ENCODE assay signal across 16 cellular contexts in the genomic region with DNA sequence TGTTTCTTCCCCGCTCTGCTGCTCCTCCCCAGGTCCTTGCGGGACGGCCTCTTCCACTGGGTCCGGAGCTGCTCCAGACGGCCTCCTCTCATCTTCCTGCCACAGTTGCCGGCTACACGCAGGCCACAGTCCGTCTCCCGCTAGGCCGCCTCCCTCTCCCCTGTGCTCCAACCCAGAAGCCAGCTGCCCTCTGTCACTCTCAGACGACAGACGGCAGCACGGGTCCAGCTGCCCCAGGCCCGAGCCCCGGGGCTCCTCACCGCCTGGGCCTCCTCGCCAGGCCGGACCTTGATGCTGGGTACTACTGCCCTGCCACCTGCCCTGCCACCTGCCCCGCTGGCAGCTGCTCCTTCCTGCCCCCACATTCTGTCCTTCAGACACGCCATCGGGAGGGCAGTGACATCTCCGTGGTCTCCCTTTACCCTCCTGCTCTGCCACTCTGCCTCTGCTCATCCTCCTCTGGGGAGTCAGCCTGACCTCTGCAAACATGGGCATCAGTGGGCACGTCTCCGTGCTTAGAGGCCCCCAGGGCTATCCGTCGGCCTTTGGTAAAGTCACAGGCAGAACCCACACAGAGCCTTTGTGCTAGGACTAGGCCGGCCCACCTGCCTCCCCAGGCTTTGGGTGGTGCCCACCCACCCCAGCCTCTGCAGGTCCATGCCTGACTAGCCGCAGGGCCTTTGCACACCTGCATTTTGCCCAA. TPM values are rescaled to one million over a fixed set of nuclear protein-coding genes. Genes with fewer than 3 reads are reported as not detected.
DNase-seq lines count a peak whose midpoint lies in the region; ATAC-seq and TF ChIP-seq lines count a peak whose summit lies in the region.
"Had no signal": no experiment of that assay in that cellular context is flagged by ENCODE, and none has a peak within 500 bp of the region (broad histone marks: within the 10 kb centered on the region; RNA-seq: fewer than 3 reads in every experiment).

No MANE protein-coding gene starts in this region.

- H3K27ac Mint-ChIP-seq in activated naive CD8-positive, alpha-beta T cell treated with anti-CD3 and anti-CD28 coated beads for 36 hours = peak overlapping the region; percentile 8
- peak overlapping the region; percentile 84 to 91 for H3K27ac Mint-ChIP-seq in natural killer cell
- H3K27ac Mint-ChIP-seq: mesothelial cell of epicardium had no signal

- no peak for ATAC-seq in natural killer cell
- no peak for ATAC-seq in GM18502 (IDR thresholded peaks at IDR 0.05; ENCODE audit: poor library complexity, unreplicated experiment)
- ATAC-seq in GM21526 (IDR thresholded peaks at IDR 0.05; ENCODE audit: low FRiP score, unreplicated experiment) = no peak
- ATAC-seq: body of pancreas, right cardiac atrium had no signal

- no peak for TF ChIP-seq CTCF in natural killer cell (IDR thresholded peaks at IDR 0.05)

- intact Hi-C loops in natural killer cell (cut with micrococcal nuclease) = loop anchor here (5.0 kb wide), 1 partner anchor 292 kb away; no protein-coding TSS in a partner anchor

- H3K36me3 Mint-ChIP-seq in activated naive CD8-positive, alpha-beta T cell treated with anti-CD3 and anti-CD28 coated beads for 36 hours = no peaks in the 10 kb centered on the region
- no peaks in the 10 kb centered on the region for H3K36me3 Mint-ChIP-seq in natural killer cell
- H3K36me3 Mint-ChIP-seq: mesothelial cell of epicardium had no signal

- no peaks in the 10 kb centered on the region for H3K27me3 Mint-ChIP-seq in activated naive CD8-positive, alpha-beta T cell treated with anti-CD3 and anti-CD28 coated beads for 36 hours
- no peaks in the 10 kb centered on the region for H3K27me3 Mint-ChIP-seq in natural killer cell (ENCODE audit: low read depth in 2 of 2)

- peaks cover 5% of the 10 kb centered on the region for H3K4me1 Mint-ChIP-seq in activated naive CD8-positive, alpha-beta T cell treated with anti-CD3 and anti-CD28 coated beads for 36 hours
- peaks cover 32 to 36% of the 10 kb centered on the region in 2 donors for H3K4me1 Mint-ChIP-seq in natural killer cell

- DNase-seq in NCI-H2196 (lab: John Stamatoyannopoulos, UW; ENCODE audit: unreplicated experiment) (peak; percentile 17), NCI-H2196 treated with DMSO at 0.1 percent for 48 hours (lab: John Stamatoyannopoulos, UW; ENCODE audit: unreplicated experiment) (no peak), COLO668 (lab: John Stamatoyannopoulos, UW; ENCODE audit: unreplicated experiment) (peak; percentile 46), natural killer cell (peak; percentile 14)
- DNase-seq in activated naive CD8-positive, alpha-beta T cell treated with anti-CD3 and anti-CD28 coated beads for 36 hours = no peak
- DNase-seq in stimulated activated naive CD4-positive, alpha-beta T cell treated with Interleukin-2 at 50 U/mL for 16 hours (lab: John Stamatoyannopoulos, UW) = no peak
- DNase-seq: GOT3, IMR-90, NCI-H146 had no signal

- H3K4me3 Mint-ChIP-seq in activated naive CD8-positive, alpha-beta T cell treated with anti-CD3 and anti-CD28 coated beads for 36 hours = no peak overlapping the region
- peak overlapping the region; percentile 86 for H3K4me3 Mint-ChIP-seq in natural killer cell
- H3K4me3 Mint-ChIP-seq: mesothelial cell of epicardium had no signal

- no peaks in the 10 kb centered on the region for H3K9me3 Mint-ChIP-seq in activated naive CD8-positive, alpha-beta T cell treated with anti-CD3 and anti-CD28 coated beads for 36 hours
- H3K9me3 Mint-ChIP-seq in natural killer cell = no peaks in the 10 kb centered on the region
- H3K9me3 Mint-ChIP-seq: mesothelial cell of epicardium had no signal

RNA-seq across cellular contexts. Expression of gene TH, which starts 43.1 kb away (rescaled TPM):
- not detected for total RNA-seq in activated naive CD8-positive, alpha-beta T cell treated with anti-CD3 and anti-CD28 coated beads for 36 hours
- total RNA-seq in natural killer cell = not detected
- total RNA-seq: activated CD8-positive, alpha-beta memory T cell treated with anti-CD3 and anti-CD28 coated beads for 36 hours; IMR-90; right cardiac atrium had no signal

RNA-seq across cellular contexts. Expression of gene INS, which starts 53.7 kb away (rescaled TPM):
- total RNA-seq in activated naive CD8-positive, alpha-beta T cell treated with anti-CD3 and anti-CD28 coated beads for 36 hours = not detected
- not detected for total RNA-seq in natural killer cell
- total RNA-seq: A172; activated CD8-positive, alpha-beta memory T cell treated with anti-CD3 and anti-CD28 coated beads for 36 hours; IMR-90; mesothelial cell of epicardium had no signal

RNA-seq across cellular contexts. Expression of gene ASCL2, which starts 55.7 kb away (rescaled TPM):
- 1 to 10 TPM; 2.5 to 2.9 TPM for total RNA-seq in activated naive CD8-positive, alpha-beta T cell treated with anti-CD3 and anti-CD28 coated beads for 36 hours
- total RNA-seq in natural killer cell = 10 to 100 TPM; 10.8 to 16.8 (median 16.0) TPM
- total RNA-seq: A172, IMR-90 had no signal

Comparison
In these comparisons a context has a peak if more than half of its experiments do, and no peak if none do; other contexts are left out.
1. DNase-seq: peak in NCI-H2196 (single experiment), COLO668 (single experiment) and natural killer cell (single experiment); none in NCI-H2196 treated with DMSO at 0.1 percent for 48 hours (single experiment), activated naive CD8-positive, alpha-beta T cell treated with anti-CD3 and anti-CD28 coated beads for 36 hours (single experiment) and stimulated activated naive CD4-positive, alpha-beta T cell treated with Interleukin-2 at 50 U/mL for 16 hours (single experiment).